In genomic region chr11:10386861-10387208, GRCh38 we compare ENCODE assay signal across 1 cellular context.
TF ChIP-seq lines count a peak whose summit lies in the region.

No MANE protein-coding gene starts in this region.

TF ChIP-seq in IMR-90, 13 proteins besides CTCF, POLR2A, EP300 and RAD21:
- TF ChIP-seq MXI1 (IDR thresholded peaks at IDR 0.05; ENCODE audit: borderline replicate concordance, low read depth, low read length) (no peak), BHLHE40 (IDR thresholded peaks at IDR 0.05; ENCODE audit: low read depth, low read length) (no peak), NFE2L2 (IDR thresholded peaks at IDR 0.05; ENCODE audit: low read depth, low read length) (no peak), MAZ (IDR thresholded peaks at IDR 0.05; ENCODE audit: borderline replicate concordance, low read depth, low read length) (0 out of 2 replicates have a peak, but pooled peaks have one; percentile 18), SMC3 (IDR thresholded peaks at IDR 0.05; ENCODE audit: low read depth, low read length) (no peak), CHD1 (IDR thresholded peaks at IDR 0.05; ENCODE audit: low read depth, low read length) (no peak), ELK1 (IDR thresholded peaks at IDR 0.05; ENCODE audit: borderline replicate concordance, low read depth, low read length) (no peak)
TF ChIP-seq in IMR-90: peak in this region for 1.
